In the genomic region with DNA sequence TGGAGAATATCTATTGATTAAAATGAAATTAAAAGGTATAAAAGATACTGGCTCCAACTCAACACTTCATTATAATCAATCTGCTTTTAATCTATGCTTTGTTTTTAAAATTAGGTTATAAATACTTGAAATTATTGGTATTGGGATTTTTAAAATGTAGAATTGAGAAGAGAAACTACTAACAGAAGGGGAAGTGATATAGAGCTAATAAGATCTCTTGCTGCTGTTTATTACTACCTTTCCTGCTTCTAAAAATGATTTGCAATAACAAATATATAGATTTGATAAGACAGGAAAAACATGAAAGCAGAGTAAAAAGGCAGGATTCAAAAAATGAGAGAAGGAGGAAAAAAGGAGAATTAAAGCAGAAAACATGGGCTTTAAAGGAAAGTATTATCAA, we compare ENCODE assay signal across 28 cellular contexts.
"Had no signal": no experiment of that assay in that cellular context is flagged by ENCODE, and none has a peak within 500 bp of the region (broad histone marks: within the 10 kb centered on the region; RNA-seq: fewer than 3 reads in every experiment).

No MANE protein-coding gene starts in this region.

- H3K27ac ChIP-seq: left lung, lower lobe of right lung, pancreas, prostate gland, skin epidermis, stomach, testis, thyroid gland, transverse colon, upper lobe of left lung, vagina had no signal

- H3K9me3 ChIP-seq: left lung, lower lobe of right lung, pancreas, prostate gland, stomach, testis, thyroid gland, transverse colon, upper lobe of left lung, vagina had no signal

- DNase-seq: kidney glomerular epithelial cell; left colon; left lung; lower lobe of right lung; mammary epithelial cell; mesenchymal stem cell; naive thymus-derived CD8-positive, alpha-beta T cell; nucleus accumbens; pancreas; posterior cingulate gyrus; retina; right cardiac atrium; stimulated activated CD4-positive, alpha-beta T cell treated with anti-CD3 and anti-CD28 coated beads, Interleukin-12 subunit alpha, Interleukin-12 subunit beta, amount 100 ng/mL, for 4 hours; stimulated activated CD4-positive, alpha-beta T cell treated with anti-CD3 and anti-CD28 coated beads, Interleukin-15, amount 100 ng/mL, for 24 hours; stimulated activated CD4-positive, alpha-beta T cell treated with anti-CD3 and anti-CD28 coated beads, Interleukin-2, amount 100 ng/mL, for 24 hours; stimulated activated CD4-positive, alpha-beta T cell treated with anti-CD3 and anti-CD28 coated beads, Interleukin-4, amount 100 ng/mL, for 1 hour; stimulated activated naive B cell treated with anti-CD40 and anti-IgM and Interleukin-4, amounts not matched to agents 10 μg/mL and 1 μg/mL and 100 μg/mL, for 72 hours; stimulated activated naive CD8-positive, alpha-beta T cell treated with anti-CD3 and anti-CD28 coated beads, Interleukin-15, Interleukin-2, amounts not matched to agents 100 U/mL and 50 U/mL, for 24 hours; stomach; testis; thyroid gland; transverse colon; upper lobe of left lung had no signal

- H3K27me3 ChIP-seq: left lung, pancreas, stomach, testis, thyroid gland, transverse colon, upper lobe of left lung, vagina had no signal

- H3K4me1 ChIP-seq: left lung, lower lobe of right lung, pancreas, prostate gland, stomach, testis, thyroid gland, vagina had no signal

- FAIRE-seq: keratinocyte, pancreas had no signal

- H3K36me3 ChIP-seq: left lung, lower lobe of right lung, pancreas, prostate gland, stomach, thyroid gland, transverse colon, upper lobe of left lung, vagina had no signal

- H3K4me3 ChIP-seq: left lung, lower lobe of right lung, pancreas, prostate gland, skin epidermis, stomach, testis, thyroid gland, transverse colon, upper lobe of left lung, vagina had no signal

- ATAC-seq: left colon; left lung; lower lobe of right lung; naive thymus-derived CD8-positive, alpha-beta T cell; pancreas; right cardiac atrium; sciatic nerve; stimulated activated naive B cell treated with anti-CD40 and anti-IgM and Interleukin-4, amounts not matched to agents 10 μg/mL and 1 μg/mL and 100 μg/mL, for 72 hours; stimulated activated naive CD8-positive, alpha-beta T cell treated with anti-CD3 and anti-CD28 coated beads, Interleukin-15, Interleukin-2, amounts not matched to agents 100 U/mL and 50 U/mL, for 24 hours had no signal
